ENCODE assay signal across 10 cellular contexts in the genomic region with DNA sequence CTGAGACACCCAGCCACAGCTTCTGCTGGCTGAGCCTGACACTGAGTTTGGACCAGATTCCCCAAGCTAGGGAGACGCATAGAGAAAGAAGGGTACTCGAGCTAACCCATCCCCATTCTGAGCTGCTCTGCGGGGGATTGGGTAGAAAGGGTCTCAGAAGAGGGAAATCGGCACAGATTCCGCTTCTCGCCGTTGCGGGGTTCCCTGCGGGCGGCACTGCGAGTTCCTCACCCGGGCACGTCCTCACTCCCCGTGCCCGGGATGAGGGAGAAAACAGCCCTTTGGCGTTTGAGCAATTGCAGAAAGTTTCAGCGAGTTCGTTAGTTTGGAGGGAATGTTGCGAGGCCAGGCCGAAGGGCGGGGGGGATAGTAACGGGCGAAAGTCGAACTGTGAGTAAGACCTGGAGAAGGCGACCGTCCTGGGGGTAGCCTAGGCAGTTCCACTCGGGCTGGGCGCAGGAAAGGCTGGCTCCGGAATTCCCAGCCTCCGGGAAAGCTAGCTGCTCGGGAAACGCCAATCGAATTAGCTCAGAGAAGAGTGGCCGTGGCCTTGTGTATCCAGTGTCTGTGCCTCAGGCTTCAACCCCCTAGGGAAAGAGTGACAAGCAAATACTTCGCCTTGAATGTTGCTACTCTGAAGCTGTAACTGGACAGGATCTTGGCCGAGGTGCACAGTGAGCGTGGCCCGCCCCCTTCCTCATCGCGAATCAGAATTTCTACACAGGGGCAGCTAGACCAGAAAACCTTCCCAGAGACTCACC. TPM values are rescaled to one million over a fixed set of nuclear protein-coding genes. Genes with fewer than 3 reads are reported as not detected.
DNase-seq lines count a peak whose midpoint lies in the region; ATAC-seq, FAIRE-seq and TF ChIP-seq lines count a peak whose summit lies in the region.
"Had no signal": no experiment of that assay in that cellular context is flagged by ENCODE, and none has a peak within 500 bp of the region (broad histone marks: within the 10 kb centered on the region; RNA-seq: fewer than 3 reads in every experiment).

No MANE protein-coding gene starts in this region.

- H3K36me3 ChIP-seq in HepG2 (replicated peaks in 1 of 2; ENCODE audit: control insufficient read depth in 1 of 2, insufficient read depth in 2 of 2, low read length in 2 of 2) (no peaks in the 10 kb centered on the region), upper lobe of left lung (no peaks in the 10 kb centered on the region)
- H3K36me3 ChIP-seq: BLaER1 had no signal

- TF ChIP-seq POLR2A in HepG2 (IDR thresholded peaks at IDR 0.05; ENCODE audit: insufficient read depth in 1 of 2, low read depth in 2 of 2, low read length in 2 of 2) = no peak
- no peak for TF ChIP-seq POLR2A in upper lobe of left lung (IDR thresholded peaks at IDR 0.05)

- no TSS peak for BruUV-seq in HepG2 (replicated peaks; lab: Mats Ljungman, UMichigan)

- H3K27me3 ChIP-seq in HepG2 (ENCODE audit: control insufficient read depth in 1 of 2, insufficient read depth in 2 of 2, low read length in 2 of 2) (peaks cover 0 to 9% of the 10 kb centered on the region in 2 experiments; a peak in 2 of 5 replicates), upper lobe of left lung (peaks cover 0 to 5% (median 0%) of the 10 kb centered on the region in 4 donors)
- H3K27me3 ChIP-seq: BLaER1 had no signal

- H2AFZ ChIP-seq in HepG2 (ENCODE audit: low read length) = no peak overlapping the region

- CTCF ChIA-PET in HepG2 (lab: Yijun Ruan, JAX; ENCODE audit: low intra/inter-chr PET ratio, low total read pairs) = no interaction called here

- no peak for TF ChIP-seq EP300 in HepG2 (IDR thresholded peaks at IDR 0.05; ENCODE audit: low read depth in 2 of 2, low read length in 2 of 2)
- no peak for TF ChIP-seq EP300 in HepG2 (CRISPR knock-in tag; IDR thresholded peaks at IDR 0.05; ENCODE audit: borderline replicate concordance)
- TF ChIP-seq EP300 in upper lobe of left lung (IDR thresholded peaks at IDR 0.05) = no peak

- ATAC-seq in HepG2 (peak; percentile 84), upper lobe of left lung (ENCODE audit: low FRiP score in 2 of 2) (peak; percentile 79 to 85), GM19455 (IDR thresholded peaks at IDR 0.05; ENCODE audit: unreplicated experiment) (no peak)
- ATAC-seq: effector memory CD8-positive, alpha-beta T cell had no signal

- no peaks in the 10 kb centered on the region for H3K9me3 ChIP-seq in HepG2 (ENCODE audit: low read length)
- no peaks in the 10 kb centered on the region for H3K9me3 ChIP-seq in upper lobe of left lung

- TF ChIP-seq RAD21 in HepG2 (CRISPR knock-in tag; IDR thresholded peaks at IDR 0.05) = no peak

- peak overlapping the region; percentile 20 for H3K4me2 ChIP-seq in HepG2 (ENCODE audit: low read depth, low read length)
- H3K4me2 ChIP-seq: BLaER1 had no signal

- no peak for FAIRE-seq in HepG2 (lab: Jason Lieb, UNC)

- no peaks in the 10 kb centered on the region for H4K20me1 ChIP-seq in HepG2 (ENCODE audit: insufficient read depth, low read length)
- H4K20me1 ChIP-seq: BLaER1 had no signal

- H3K4me3 ChIP-seq in cardiac fibroblast (replicated peaks in 1 of 2; ENCODE audit: low read depth in 2 of 2, low read length in 2 of 2) (peak overlapping the region; percentile 41 to 70), HepG2 (replicated peaks in 1 of 3; ENCODE audit: insufficient read depth in 1 of 3, low read depth in 2 of 3, low read length in 3 of 3) (no peak overlapping the region; a peak in 1 of 6 replicates), upper lobe of left lung (peak overlapping the region in 3 of 4 donors; percentile 41 to 58 (median 53))
- H3K4me3 ChIP-seq: BLaER1 had no signal

- no peak overlapping the region for H3K9ac ChIP-seq in HepG2 (ENCODE audit: insufficient read depth, low read depth, low read length)
- H3K9ac ChIP-seq: BLaER1 had no signal

- no peaks in the 10 kb centered on the region for H3K79me2 ChIP-seq in HepG2 (ENCODE audit: insufficient read depth, low read length)

- in situ Hi-C loops in HepG2 (cut with HindIII; ENCODE audit: extremely low pct_ligation_motif_present, low pct_unique_long_range_greater_than_20kb) = no loop called here

- H3K27ac ChIP-seq in HepG2 (ENCODE audit: extremely low read length, insufficient read depth, low read length) (no peak overlapping the region), upper lobe of left lung (peak overlapping the region in 2 of 4 donors; percentile 26 to 71)
- H3K27ac ChIP-seq: BLaER1 had no signal

- intact Hi-C loops in HepG2 (cut with micrococcal nuclease; ENCODE audit: unreplicated experiment) = no loop called here

- TF ChIP-seq CTCF in cardiac fibroblast (IDR thresholded peaks at IDR 0.05; ENCODE audit: low read depth, low read length) = no peak
- no peak for TF ChIP-seq CTCF in HepG2 (CRISPR knock-in tag; IDR thresholded peaks at IDR 0.05)
- no peak for TF ChIP-seq CTCF in upper lobe of left lung (IDR thresholded peaks at IDR 0.05)

- H3K4me1 ChIP-seq in HepG2 (ENCODE audit: insufficient read depth, low read length) (no peaks in the 10 kb centered on the region), upper lobe of left lung (peaks cover 0 to 14% (median 7%) of the 10 kb centered on the region in 4 donors)
- H3K4me1 ChIP-seq: BLaER1 had no signal

- 9% methylated on average over 25 of the region's 40 CpGs for WGBS in HepG2 (ENCODE audit: low lambda C conversion rate)
- 8 to 9% methylated on average over 11 to 39 of the region's 40 CpGs for WGBS in upper lobe of left lung, 2 donors

- POLR2A ChIA-PET in HepG2 (lab: Yijun Ruan, JAX) = no interaction called here

- DNase-seq in NCI-H1417 (lab: John Stamatoyannopoulos, UW) (peak in 2 of 3 experiments; percentile 38 to 69), NCI-H1417 treated with DMSO at 0.1 percent for 48 hours (lab: John Stamatoyannopoulos, UW) (no peak), cardiac fibroblast (ENCODE audit: low read depth in 2 of 2) (peak; percentile 43 to 51), HepG2 (ENCODE audit: low spot score) (no peak), upper lobe of left lung (peak; percentile 23 to 59), kidney glomerular epithelial cell (lab: John Stamatoyannopoulos, UW) (no peak)
- no peak for DNase-seq in stimulated activated CD4-positive, alpha-beta T cell treated with anti-CD3 and anti-CD28 coated beads, Interleukin-1b, Interleukin-23, amount 100 ng/mL, for 48 hours
- DNase-seq: effector memory CD8-positive, alpha-beta T cell had no signal

TF ChIP-seq in HepG2, 621 proteins besides CTCF, POLR2A, EP300 and RAD21 (continues in another document):
- TF ChIP-seq, protein P1, sequence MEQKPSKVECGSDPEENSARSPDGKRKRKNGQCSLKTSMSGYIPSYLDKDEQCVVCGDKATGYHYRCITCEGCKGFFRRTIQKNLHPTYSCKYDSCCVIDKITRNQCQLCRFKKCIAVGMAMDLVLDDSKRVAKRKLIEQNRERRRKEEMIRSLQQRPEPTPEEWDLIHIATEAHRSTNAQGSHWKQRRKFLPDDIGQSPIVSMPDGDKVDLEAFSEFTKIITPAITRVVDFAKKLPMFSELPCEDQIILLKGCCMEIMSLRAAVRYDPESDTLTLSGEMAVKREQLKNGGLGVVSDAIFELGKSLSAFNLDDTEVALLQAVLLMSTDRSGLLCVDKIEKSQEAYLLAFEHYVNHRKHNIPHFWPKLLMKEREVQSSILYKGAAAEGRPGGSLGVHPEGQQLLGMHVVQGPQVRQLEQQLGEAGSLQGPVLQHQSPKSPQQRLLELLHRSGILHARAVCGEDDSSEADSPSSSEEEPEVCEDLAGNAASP (CRISPR knock-in tag; IDR thresholded peaks at IDR 0.05; ENCODE audit: borderline replicate concordance) = no peak
- no peak for TF ChIP-seq MAFK (conservative IDR thresholded peaks at IDR 0.05 in 1 of 2, IDR thresholded peaks at IDR 0.05 in 1 of 2; ENCODE audit: low read length in 2 of 2)
- TF ChIP-seq ZFP62 (CRISPR knock-in tag; IDR thresholded peaks at IDR 0.05) = no peak
- TF ChIP-seq, protein P2, sequence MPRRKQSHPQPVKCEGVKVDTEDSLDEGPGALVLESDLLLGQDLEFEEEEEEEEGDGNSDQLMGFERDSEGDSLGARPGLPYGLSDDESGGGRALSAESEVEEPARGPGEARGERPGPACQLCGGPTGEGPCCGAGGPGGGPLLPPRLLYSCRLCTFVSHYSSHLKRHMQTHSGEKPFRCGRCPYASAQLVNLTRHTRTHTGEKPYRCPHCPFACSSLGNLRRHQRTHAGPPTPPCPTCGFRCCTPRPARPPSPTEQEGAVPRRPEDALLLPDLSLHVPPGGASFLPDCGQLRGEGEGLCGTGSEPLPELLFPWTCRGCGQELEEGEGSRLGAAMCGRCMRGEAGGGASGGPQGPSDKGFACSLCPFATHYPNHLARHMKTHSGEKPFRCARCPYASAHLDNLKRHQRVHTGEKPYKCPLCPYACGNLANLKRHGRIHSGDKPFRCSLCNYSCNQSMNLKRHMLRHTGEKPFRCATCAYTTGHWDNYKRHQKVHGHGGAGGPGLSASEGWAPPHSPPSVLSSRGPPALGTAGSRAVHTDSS (CRISPR knock-in tag; conservative IDR thresholded peaks at IDR 0.05) = no peak

RNA-seq across cellular contexts. Expression of a gene that starts 0.7 kb away (rescaled TPM):
- total RNA-seq in HepG2 (2016; rRNA removed; fragmentation: Illumina TruSeq; extraction: Trizol) (not detected in 2 replicates), upper lobe of left lung (1 to 10 TPM in 5 of 6 donors, under 1 TPM in 1; 0.78 to 4.7 (median 2.2) TPM)
- not detected in 2 replicates for total RNA-seq in HepG2 (2016; cell fraction: cytosol; rRNA removed; fragmentation: Illumina TruSeq; extraction: Trizol; ENCODE audit: low read depth)
- not detected in 2 replicates for total RNA-seq in HepG2 (2016; cell fraction: insoluble cytoplasmic fraction; rRNA removed; fragmentation: Illumina TruSeq; extraction: Trizol)
- not detected in 2 replicates for total RNA-seq in HepG2 (2016; cell fraction: membrane; rRNA removed; fragmentation: Illumina TruSeq; extraction: Trizol)
- total RNA-seq in HepG2 (2016; cell fraction: nucleus; rRNA removed; fragmentation: Illumina TruSeq; extraction: Trizol) = not detected in 2 replicates
- not detected in 2 replicates for polyA plus RNA-seq in HepG2 (2011; rRNA removed)
- not detected in 2 replicates for polyA plus RNA-seq in HepG2 (2011; cell fraction: cytosol; rRNA removed)
- polyA plus RNA-seq in HepG2 (2011; cell fraction: nucleus; rRNA removed) = not detected in 2 replicates
- polyA plus RNA-seq in HepG2 (2012) = not detected in 2 replicates
- polyA plus RNA-seq in HepG2 (2016; cell fraction: cytosol; fragmentation: Illumina TruSeq; extraction: Trizol; ENCODE audit: low read depth) = not detected in 2 replicates
- polyA plus RNA-seq in HepG2 (2016; cell fraction: insoluble cytoplasmic fraction; fragmentation: Illumina TruSeq; extraction: Trizol; ENCODE audit: low read depth) = not detected in 2 replicates
- polyA plus RNA-seq in HepG2 (2016; cell fraction: membrane; fragmentation: Illumina TruSeq; extraction: Trizol; ENCODE audit: low read depth) = not detected in 2 replicates
- not detected in 2 replicates for polyA plus RNA-seq in HepG2 (2016; cell fraction: nucleus; fragmentation: Illumina TruSeq; extraction: Trizol; ENCODE audit: insufficient read depth, low read depth)
- not detected in 2 replicates for polyA minus RNA-seq in HepG2 (2011; rRNA and poly(A)+ RNA removed; ENCODE audit: low replicate concordance)
- not detected in 2 replicates for polyA minus RNA-seq in HepG2 (2011; cell fraction: cytosol; rRNA and poly(A)+ RNA removed)
- polyA minus RNA-seq in HepG2 (2011; cell fraction: nucleus; rRNA and poly(A)+ RNA removed) = not detected in 2 replicates

Comparison
In these comparisons a context has a peak if more than half of its experiments do, and no peak if none do; other contexts are left out.
1. DNase-seq: peak in NCI-H1417 (2 of 3), cardiac fibroblast (2 of 2) and upper lobe of left lung (2 of 2); none in NCI-H1417 treated with DMSO at 0.1 percent for 48 hours (single experiment), HepG2 (single experiment), kidney glomerular epithelial cell (single experiment) and stimulated activated CD4-positive, alpha-beta T cell treated with anti-CD3 and anti-CD28 coated beads, Interleukin-1b, Interleukin-23, amount 100 ng/mL, for 48 hours (single experiment).
2. H3K4me3 ChIP-seq: peak in cardiac fibroblast (2 of 2) and upper lobe of left lung (3 of 4); none in HepG2 (0 of 3).